ENCODE assay signal across 1 cellular context in genomic region chr19:35389192-35389861, GRCh38.
TF ChIP-seq lines count a peak whose summit lies in the region.

No MANE protein-coding gene starts in this region.

TF ChIP-seq in HepG2, 621 proteins besides CTCF, POLR2A, EP300 and RAD21 (continued from another document and continues in another):
- TF ChIP-seq, protein P1, sequence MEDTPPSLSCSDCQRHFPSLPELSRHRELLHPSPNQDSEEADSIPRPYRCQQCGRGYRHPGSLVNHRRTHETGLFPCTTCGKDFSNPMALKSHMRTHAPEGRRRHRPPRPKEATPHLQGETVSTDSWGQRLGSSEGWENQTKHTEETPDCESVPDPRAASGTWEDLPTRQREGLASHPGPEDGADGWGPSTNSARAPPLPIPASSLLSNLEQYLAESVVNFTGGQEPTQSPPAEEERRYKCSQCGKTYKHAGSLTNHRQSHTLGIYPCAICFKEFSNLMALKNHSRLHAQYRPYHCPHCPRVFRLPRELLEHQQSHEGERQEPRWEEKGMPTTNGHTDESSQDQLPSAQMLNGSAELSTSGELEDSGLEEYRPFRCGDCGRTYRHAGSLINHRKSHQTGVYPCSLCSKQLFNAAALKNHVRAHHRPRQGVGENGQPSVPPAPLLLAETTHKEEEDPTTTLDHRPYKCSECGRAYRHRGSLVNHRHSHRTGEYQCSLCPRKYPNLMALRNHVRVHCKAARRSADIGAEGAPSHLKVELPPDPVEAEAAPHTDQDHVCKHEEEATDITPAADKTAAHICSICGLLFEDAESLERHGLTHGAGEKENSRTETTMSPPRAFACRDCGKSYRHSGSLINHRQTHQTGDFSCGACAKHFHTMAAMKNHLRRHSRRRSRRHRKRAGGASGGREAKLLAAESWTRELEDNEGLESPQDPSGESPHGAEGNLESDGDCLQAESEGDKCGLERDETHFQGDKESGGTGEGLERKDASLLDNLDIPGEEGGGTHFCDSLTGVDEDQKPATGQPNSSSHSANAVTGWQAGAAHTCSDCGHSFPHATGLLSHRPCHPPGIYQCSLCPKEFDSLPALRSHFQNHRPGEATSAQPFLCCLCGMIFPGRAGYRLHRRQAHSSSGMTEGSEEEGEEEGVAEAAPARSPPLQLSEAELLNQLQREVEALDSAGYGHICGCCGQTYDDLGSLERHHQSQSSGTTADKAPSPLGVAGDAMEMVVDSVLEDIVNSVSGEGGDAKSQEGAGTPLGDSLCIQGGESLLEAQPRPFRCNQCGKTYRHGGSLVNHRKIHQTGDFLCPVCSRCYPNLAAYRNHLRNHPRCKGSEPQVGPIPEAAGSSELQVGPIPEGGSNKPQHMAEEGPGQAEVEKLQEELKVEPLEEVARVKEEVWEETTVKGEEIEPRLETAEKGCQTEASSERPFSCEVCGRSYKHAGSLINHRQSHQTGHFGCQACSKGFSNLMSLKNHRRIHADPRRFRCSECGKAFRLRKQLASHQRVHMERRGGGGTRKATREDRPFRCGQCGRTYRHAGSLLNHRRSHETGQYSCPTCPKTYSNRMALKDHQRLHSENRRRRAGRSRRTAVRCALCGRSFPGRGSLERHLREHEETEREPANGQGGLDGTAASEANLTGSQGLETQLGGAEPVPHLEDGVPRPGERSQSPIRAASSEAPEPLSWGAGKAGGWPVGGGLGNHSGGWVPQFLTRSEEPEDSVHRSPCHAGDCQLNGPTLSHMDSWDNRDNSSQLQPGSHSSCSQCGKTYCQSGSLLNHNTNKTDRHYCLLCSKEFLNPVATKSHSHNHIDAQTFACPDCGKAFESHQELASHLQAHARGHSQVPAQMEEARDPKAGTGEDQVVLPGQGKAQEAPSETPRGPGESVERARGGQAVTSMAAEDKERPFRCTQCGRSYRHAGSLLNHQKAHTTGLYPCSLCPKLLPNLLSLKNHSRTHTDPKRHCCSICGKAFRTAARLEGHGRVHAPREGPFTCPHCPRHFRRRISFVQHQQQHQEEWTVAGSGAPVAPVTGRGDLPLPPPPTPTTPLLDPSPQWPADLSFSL (CRISPR knock-in tag; IDR thresholded peaks at IDR 0.05) = 0 out of 2 replicates have a peak, but pooled peaks have one; percentile 48
- peak; percentile 56 for TF ChIP-seq FOXP4 (CRISPR knock-in tag; IDR thresholded peaks at IDR 0.05)
- peak; percentile 42 for TF ChIP-seq PAXIP1 (CRISPR knock-in tag; conservative IDR thresholded peaks at IDR 0.05)
- no peak for TF ChIP-seq ARID2 (CRISPR knock-in tag; IDR thresholded peaks at IDR 0.05; ENCODE audit: borderline replicate concordance)
- no peak for TF ChIP-seq ZNF713 (CRISPR knock-in tag; IDR thresholded peaks at IDR 0.05)
- TF ChIP-seq ZNF414 (CRISPR knock-in tag; IDR thresholded peaks at IDR 0.05) = peak; percentile 60
- TF ChIP-seq ZBTB20 (CRISPR knock-in tag; IDR thresholded peaks at IDR 0.05; ENCODE audit: borderline replicate concordance, low read depth) = peak; percentile 36; the same call in 1 of the 2 replicates
- TF ChIP-seq NAIF1 (CRISPR knock-in tag; IDR thresholded peaks at IDR 0.05; ENCODE audit: borderline replicate concordance) = no peak
- TF ChIP-seq ZFP36L1 (CRISPR knock-in tag; IDR thresholded peaks at IDR 0.05) = no peak
- TF ChIP-seq ZNF644 (CRISPR knock-in tag; IDR thresholded peaks at IDR 0.05; ENCODE audit: low read depth) = peak; percentile 56; the same call in 1 of the 2 replicates
- TF ChIP-seq, protein P2, sequence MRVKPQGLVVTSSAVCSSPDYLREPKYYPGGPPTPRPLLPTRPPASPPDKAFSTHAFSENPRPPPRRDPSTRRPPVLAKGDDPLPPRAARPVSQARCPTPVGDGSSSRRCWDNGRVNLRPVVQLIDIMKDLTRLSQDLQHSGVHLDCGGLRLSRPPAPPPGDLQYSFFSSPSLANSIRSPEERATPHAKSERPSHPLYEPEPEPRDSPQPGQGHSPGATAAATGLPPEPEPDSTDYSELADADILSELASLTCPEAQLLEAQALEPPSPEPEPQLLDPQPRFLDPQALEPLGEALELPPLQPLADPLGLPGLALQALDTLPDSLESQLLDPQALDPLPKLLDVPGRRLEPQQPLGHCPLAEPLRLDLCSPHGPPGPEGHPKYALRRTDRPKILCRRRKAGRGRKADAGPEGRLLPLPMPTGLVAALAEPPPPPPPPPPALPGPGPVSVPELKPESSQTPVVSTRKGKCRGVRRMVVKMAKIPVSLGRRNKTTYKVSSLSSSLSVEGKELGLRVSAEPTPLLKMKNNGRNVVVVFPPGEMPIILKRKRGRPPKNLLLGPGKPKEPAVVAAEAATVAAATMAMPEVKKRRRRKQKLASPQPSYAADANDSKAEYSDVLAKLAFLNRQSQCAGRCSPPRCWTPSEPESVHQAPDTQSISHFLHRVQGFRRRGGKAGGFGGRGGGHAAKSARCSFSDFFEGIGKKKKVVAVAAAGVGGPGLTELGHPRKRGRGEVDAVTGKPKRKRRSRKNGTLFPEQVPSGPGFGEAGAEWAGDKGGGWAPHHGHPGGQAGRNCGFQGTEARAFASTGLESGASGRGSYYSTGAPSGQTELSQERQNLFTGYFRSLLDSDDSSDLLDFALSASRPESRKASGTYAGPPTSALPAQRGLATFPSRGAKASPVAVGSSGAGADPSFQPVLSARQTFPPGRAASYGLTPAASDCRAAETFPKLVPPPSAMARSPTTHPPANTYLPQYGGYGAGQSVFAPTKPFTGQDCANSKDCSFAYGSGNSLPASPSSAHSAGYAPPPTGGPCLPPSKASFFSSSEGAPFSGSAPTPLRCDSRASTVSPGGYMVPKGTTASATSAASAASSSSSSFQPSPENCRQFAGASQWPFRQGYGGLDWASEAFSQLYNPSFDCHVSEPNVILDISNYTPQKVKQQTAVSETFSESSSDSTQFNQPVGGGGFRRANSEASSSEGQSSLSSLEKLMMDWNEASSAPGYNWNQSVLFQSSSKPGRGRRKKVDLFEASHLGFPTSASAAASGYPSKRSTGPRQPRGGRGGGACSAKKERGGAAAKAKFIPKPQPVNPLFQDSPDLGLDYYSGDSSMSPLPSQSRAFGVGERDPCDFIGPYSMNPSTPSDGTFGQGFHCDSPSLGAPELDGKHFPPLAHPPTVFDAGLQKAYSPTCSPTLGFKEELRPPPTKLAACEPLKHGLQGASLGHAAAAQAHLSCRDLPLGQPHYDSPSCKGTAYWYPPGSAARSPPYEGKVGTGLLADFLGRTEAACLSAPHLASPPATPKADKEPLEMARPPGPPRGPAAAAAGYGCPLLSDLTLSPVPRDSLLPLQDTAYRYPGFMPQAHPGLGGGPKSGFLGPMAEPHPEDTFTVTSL (CRISPR knock-in tag; IDR thresholded peaks at IDR 0.05; ENCODE audit: borderline replicate concordance) = peak; percentile 18; the same call in 1 of the 2 replicates
- TF ChIP-seq ZNF101 (CRISPR knock-in tag; IDR thresholded peaks at IDR 0.05; ENCODE audit: borderline replicate concordance, low read depth) = no peak
- TF ChIP-seq ISX (CRISPR knock-in tag; conservative IDR thresholded peaks at IDR 0.05) = no peak
- peak; percentile 70; the same call in 1 of the 2 replicates for TF ChIP-seq TFE3 (CRISPR knock-in tag; IDR thresholded peaks at IDR 0.05)
- peak; percentile 36; the same call in 1 of the 2 replicates for TF ChIP-seq JUN (CRISPR knock-in tag; IDR thresholded peaks at IDR 0.05)
- peak; percentile 29; the same call in 1 of the 2 replicates for TF ChIP-seq HNF4A (CRISPR knock-in tag; IDR thresholded peaks at IDR 0.05)
- TF ChIP-seq REL (CRISPR knock-in tag; conservative IDR thresholded peaks at IDR 0.05) = no peak
- TF ChIP-seq, protein P3, sequence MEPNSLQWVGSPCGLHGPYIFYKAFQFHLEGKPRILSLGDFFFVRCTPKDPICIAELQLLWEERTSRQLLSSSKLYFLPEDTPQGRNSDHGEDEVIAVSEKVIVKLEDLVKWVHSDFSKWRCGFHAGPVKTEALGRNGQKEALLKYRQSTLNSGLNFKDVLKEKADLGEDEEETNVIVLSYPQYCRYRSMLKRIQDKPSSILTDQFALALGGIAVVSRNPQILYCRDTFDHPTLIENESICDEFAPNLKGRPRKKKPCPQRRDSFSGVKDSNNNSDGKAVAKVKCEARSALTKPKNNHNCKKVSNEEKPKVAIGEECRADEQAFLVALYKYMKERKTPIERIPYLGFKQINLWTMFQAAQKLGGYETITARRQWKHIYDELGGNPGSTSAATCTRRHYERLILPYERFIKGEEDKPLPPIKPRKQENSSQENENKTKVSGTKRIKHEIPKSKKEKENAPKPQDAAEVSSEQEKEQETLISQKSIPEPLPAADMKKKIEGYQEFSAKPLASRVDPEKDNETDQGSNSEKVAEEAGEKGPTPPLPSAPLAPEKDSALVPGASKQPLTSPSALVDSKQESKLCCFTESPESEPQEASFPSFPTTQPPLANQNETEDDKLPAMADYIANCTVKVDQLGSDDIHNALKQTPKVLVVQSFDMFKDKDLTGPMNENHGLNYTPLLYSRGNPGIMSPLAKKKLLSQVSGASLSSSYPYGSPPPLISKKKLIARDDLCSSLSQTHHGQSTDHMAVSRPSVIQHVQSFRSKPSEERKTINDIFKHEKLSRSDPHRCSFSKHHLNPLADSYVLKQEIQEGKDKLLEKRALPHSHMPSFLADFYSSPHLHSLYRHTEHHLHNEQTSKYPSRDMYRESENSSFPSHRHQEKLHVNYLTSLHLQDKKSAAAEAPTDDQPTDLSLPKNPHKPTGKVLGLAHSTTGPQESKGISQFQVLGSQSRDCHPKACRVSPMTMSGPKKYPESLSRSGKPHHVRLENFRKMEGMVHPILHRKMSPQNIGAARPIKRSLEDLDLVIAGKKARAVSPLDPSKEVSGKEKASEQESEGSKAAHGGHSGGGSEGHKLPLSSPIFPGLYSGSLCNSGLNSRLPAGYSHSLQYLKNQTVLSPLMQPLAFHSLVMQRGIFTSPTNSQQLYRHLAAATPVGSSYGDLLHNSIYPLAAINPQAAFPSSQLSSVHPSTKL (CRISPR knock-in tag; IDR thresholded peaks at IDR 0.05) = peak; percentile 64
- no peak for TF ChIP-seq MNT (IDR thresholded peaks at IDR 0.05)
- TF ChIP-seq, protein P4, sequence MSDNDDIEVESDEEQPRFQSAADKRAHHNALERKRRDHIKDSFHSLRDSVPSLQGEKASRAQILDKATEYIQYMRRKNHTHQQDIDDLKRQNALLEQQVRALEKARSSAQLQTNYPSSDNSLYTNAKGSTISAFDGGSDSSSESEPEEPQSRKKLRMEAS (IDR thresholded peaks at IDR 0.05) = no peak
